Comparison of ENCODE assay signal across 9 cellular contexts in genomic region chr5:181259283-181259682, GRCh38. TPM values are rescaled to one million over a fixed set of nuclear protein-coding genes. Genes with fewer than 3 reads are reported as not detected.
A peak's percentile ranks its signal among the peaks of the same experiment; 100 is the strongest.
DNase-seq lines count a peak whose midpoint lies in the region; ATAC-seq, FAIRE-seq and TF ChIP-seq lines count a peak whose summit lies in the region.
"Had no signal": no experiment of that assay in that cellular context is flagged by ENCODE, and none has a peak within 500 bp of the region (broad histone marks: within the 10 kb centered on the region; RNA-seq: fewer than 3 reads in every experiment).

No MANE protein-coding gene starts in this region.

- FAIRE-seq in endothelial cell of umbilical vein (lab: Jason Lieb, UNC) = no peak

- no peaks in the 10 kb centered on the region for H3K9me3 ChIP-seq in CD8-positive, alpha-beta T cell (ENCODE audit: low read length)
- H3K9me3 ChIP-seq in NT2/D1 (ENCODE audit: insufficient read depth, low read length) (no peaks in the 10 kb centered on the region), endothelial cell of umbilical vein (replicated peaks; ENCODE audit: control insufficient read depth, insufficient read depth, low read length) (no peaks in the 10 kb centered on the region), ovary (no peaks in the 10 kb centered on the region)

- no peak for ATAC-seq in CD8-positive, alpha-beta T cell
- ATAC-seq in GM21786 (IDR thresholded peaks at IDR 0.05; ENCODE audit: unreplicated experiment) = no peak
- no peak for ATAC-seq in HG03432 (IDR thresholded peaks at IDR 0.05; ENCODE audit: unreplicated experiment)

- H3K36me3 ChIP-seq in CD8-positive, alpha-beta T cell (ENCODE audit: insufficient read depth, low read length) = peaks cover 4% of the 10 kb centered on the region
- H3K36me3 ChIP-seq in NT2/D1 (ENCODE audit: insufficient read depth, insufficient read length, low read length) = peaks cover 18% of the 10 kb centered on the region
- H3K36me3 ChIP-seq in endothelial cell of umbilical vein (ENCODE audit: control insufficient read depth in 2 of 2, extremely low read depth in 1 of 2, insufficient read depth in 2 of 2, low read length in 2 of 2) = peaks cover 4 to 5% of the 10 kb centered on the region in 2 experiments
- H3K36me3 ChIP-seq in ovary = no peaks in the 10 kb centered on the region

- TF ChIP-seq POLR2A in endothelial cell of umbilical vein (IDR thresholded peaks at IDR 0.05; ENCODE audit: low read depth, low read length) (peak; percentile 34), ovary (IDR thresholded peaks at IDR 0.05) (no peak)

- H3K4me1 ChIP-seq in CD8-positive, alpha-beta T cell (ENCODE audit: insufficient read depth, low read length) = peaks cover 56% of the 10 kb centered on the region
- H3K4me1 ChIP-seq in NT2/D1 (ENCODE audit: insufficient read depth, insufficient read length) (no peaks in the 10 kb centered on the region), endothelial cell of umbilical vein (ENCODE audit: control insufficient read depth, extremely low read depth, insufficient read depth, low read length) (peaks cover 23% of the 10 kb centered on the region), ovary (ENCODE audit: insufficient read depth) (peaks cover 16% of the 10 kb centered on the region)

- 24 to 31% (median 30%) methylated on average over 2 of the region's 2 CpGs for WGBS in ovary, 3 donors

- TF ChIP-seq EP300 in ovary (IDR thresholded peaks at IDR 0.05) = no peak

- no peaks in the 10 kb centered on the region for H3K9me1 ChIP-seq in endothelial cell of umbilical vein (replicated peaks; ENCODE audit: control insufficient read depth, extremely low read depth, insufficient read depth, low read length)

- H3K27ac Mint-ChIP-seq in CD8-positive, alpha-beta T cell = peak overlapping the region; percentile 99

- H3K9ac ChIP-seq in NT2/D1 (ENCODE audit: insufficient read length, low read depth) (peak overlapping the region; percentile 76), endothelial cell of umbilical vein (replicated peaks; ENCODE audit: extremely low read depth, insufficient read depth, low read length) (peak overlapping the region; percentile 98)

- H3K9me3 Mint-ChIP-seq in CD8-positive, alpha-beta T cell = no peaks in the 10 kb centered on the region

- H3K4me2 ChIP-seq in endothelial cell of umbilical vein (ENCODE audit: insufficient read depth, low read length) = peak overlapping the region; percentile 52

- intact Hi-C loops in CD8-positive, alpha-beta T cell (cut with DNase I, micrococcal nuclease) = no loop called here
- intact Hi-C loops in endothelial cell of umbilical vein (cut with micrococcal nuclease) (no loop called here), ovary (cut with DNase I) (no loop called here)

- H4K20me1 ChIP-seq in endothelial cell of umbilical vein (replicated peaks; ENCODE audit: control insufficient read depth, extremely low read depth, insufficient read depth, low read length) = peaks cover 2% of the 10 kb centered on the region

- no peak for TF ChIP-seq CTCF in CD8-positive, alpha-beta T cell (IDR thresholded peaks at IDR 0.05)
- no peak for TF ChIP-seq CTCF in endothelial cell of umbilical vein (IDR thresholded peaks at IDR 0.05; ENCODE audit: extremely low read depth in 1 of 2, insufficient read depth in 1 of 2, low read depth in 1 of 2, low read length in 2 of 2)
- no peak for TF ChIP-seq CTCF in ovary (IDR thresholded peaks at IDR 0.05)
- no peak for TF ChIP-seq CTCF in GM20000 (IDR thresholded peaks at IDR 0.05; ENCODE audit: extremely low read depth, missing control alignments)

- H3K4me3 ChIP-seq in CD8-positive, alpha-beta T cell (ENCODE audit: low read depth, low read length) = peak overlapping the region; percentile 92
- H3K4me3 ChIP-seq in NT2/D1 (ENCODE audit: insufficient read length, low read depth) (peak overlapping the region; percentile 66), endothelial cell of umbilical vein (replicated peaks in 1 of 3; ENCODE audit: insufficient read depth in 1 of 3, low read depth in 1 of 3, low read length in 3 of 3) (peak overlapping the region; percentile 23 to 83 (median 59)), ovary (peak overlapping the region; percentile 88)

- H3K4me3 Mint-ChIP-seq in CD8-positive, alpha-beta T cell = peak overlapping the region; percentile 99

- no peak for DNase-seq in CD8-positive, alpha-beta T cell
- DNase-seq in NT2/D1 (ENCODE audit: low read depth, low spot score) (no peak), endothelial cell of umbilical vein (ENCODE audit: low read depth, low spot score) (no peak), ovary (no peak), amniotic stem cell (lab: John Stamatoyannopoulos, UW) (no peak), GM20000 (ENCODE audit: low spot score) (no peak)
- DNase-seq: NCI-H1436 had no signal

- no peaks in the 10 kb centered on the region for H3K27me3 Mint-ChIP-seq in CD8-positive, alpha-beta T cell (ENCODE audit: low read depth)

- H2AFZ ChIP-seq in endothelial cell of umbilical vein (ENCODE audit: low read depth, low read length) = no peak overlapping the region

- POLR2A ChIA-PET in CD8-positive, alpha-beta T cell (lab: Charles Lee) = interaction anchor here (3.3 to 4.4 kb wide), 4 partner anchors 8 to 69 kb away, joined by 26 to 94 read pairs (median 80); partner anchors contain the start of genes RACK1 and TRIM41
- POLR2A ChIA-PET in endothelial cell of umbilical vein (lab: Charles Lee) = no interaction called here

- H3K27me3 ChIP-seq in CD8-positive, alpha-beta T cell (ENCODE audit: insufficient read depth, low read length) = no peaks in the 10 kb centered on the region
- H3K27me3 ChIP-seq in NT2/D1 (ENCODE audit: insufficient read depth, insufficient read length) (no peaks in the 10 kb centered on the region), endothelial cell of umbilical vein (ENCODE audit: control insufficient read depth in 2 of 2, insufficient read depth in 2 of 2, low read length in 2 of 2) (no peaks in the 10 kb centered on the region), ovary (no peaks in the 10 kb centered on the region)

- H3K79me2 ChIP-seq in endothelial cell of umbilical vein (ENCODE audit: control insufficient read depth, insufficient read depth, low read length) = peaks cover 69% of the 10 kb centered on the region

- dilution Hi-C loops in endothelial cell of umbilical vein (cut with MboI; ENCODE audit: extremely low pct_ligation_motif_present, low sequenced_read_pairs) = no loop called here

- CTCF ChIA-PET in CD8-positive, alpha-beta T cell (lab: Charles Lee) = no interaction called here
- CTCF ChIA-PET in endothelial cell of umbilical vein (lab: Charles Lee) = interaction anchor here (3.2 kb wide), 1 partner anchor 75 kb away, joined by 16 read pairs; no protein-coding TSS in a partner anchor

- H3K36me3 Mint-ChIP-seq in CD8-positive, alpha-beta T cell = peaks cover 43% of the 10 kb centered on the region

- no TSS peak for BruUV-seq in endothelial cell of umbilical vein (replicated peaks; lab: Mats Ljungman, UMichigan)

- H3K4me1 Mint-ChIP-seq in CD8-positive, alpha-beta T cell (ENCODE audit: low read depth) = peaks cover 62% of the 10 kb centered on the region

- H3K27ac ChIP-seq in CD8-positive, alpha-beta T cell (ENCODE audit: low read depth, low read length) = no peak overlapping the region
- no peak overlapping the region for H3K27ac ChIP-seq in endothelial cell of umbilical vein (ENCODE audit: insufficient read depth, low read depth, low read length)
- no peak overlapping the region for H3K27ac ChIP-seq in ovary

RNA-seq across cellular contexts. Expression of gene TRIM52, which starts 1.7 kb away (rescaled TPM):
- total RNA-seq in CD8-positive, alpha-beta T cell = 10 to 100 TPM; 23.7 to 28.8 TPM
- total RNA-seq in endothelial cell of umbilical vein = 9.6 and 10.1 TPM in 2 replicates
- 5.1 and 5.6 TPM in 2 replicates for polyA plus RNA-seq in endothelial cell of umbilical vein
- polyA plus RNA-seq in endothelial cell of umbilical vein (2011; cell fraction: cytosol; rRNA removed) = 8.2 TPM in 2 replicates
- polyA plus RNA-seq in endothelial cell of umbilical vein (2011; cell fraction: nucleus; rRNA removed) = 22.3 and 28.1 TPM in 2 replicates
- polyA plus RNA-seq in endothelial cell of umbilical vein (2012) = 8.0 and 9.2 TPM in 2 replicates
- polyA minus RNA-seq in endothelial cell of umbilical vein = 11.7 and 16.5 TPM in 2 replicates
- polyA minus RNA-seq in endothelial cell of umbilical vein (2011; cell fraction: cytosol; rRNA and poly(A)+ RNA removed) = 5.4 TPM
- 9.5 and 12.4 TPM in 2 replicates for polyA minus RNA-seq in endothelial cell of umbilical vein (2011; cell fraction: nucleus; rRNA and poly(A)+ RNA removed)
- total RNA-seq in ovary = 10 to 100 TPM; 13.0 to 18.8 (median 17.2) TPM
- polyA plus RNA-seq in ovary = 10 to 100 TPM; 13.5 to 15.3 TPM

RNA-seq across cellular contexts. Expression of gene RACK1, which starts 15.6 kb away (rescaled TPM):
- 1,000 to 10,000 TPM; 2,370 to 2,438 TPM for total RNA-seq in CD8-positive, alpha-beta T cell
- total RNA-seq in endothelial cell of umbilical vein = 1,910 and 2,029 TPM in 2 replicates
- polyA plus RNA-seq in endothelial cell of umbilical vein = 5,629 and 5,870 TPM in 2 replicates
- polyA plus RNA-seq in endothelial cell of umbilical vein (2011; cell fraction: cytosol; rRNA removed) = 4,930 and 4,995 TPM in 2 replicates
- 1,740 and 2,124 TPM in 2 replicates for polyA plus RNA-seq in endothelial cell of umbilical vein (2011; cell fraction: nucleus; rRNA removed)
- polyA plus RNA-seq in endothelial cell of umbilical vein (2012) = 2,716 and 3,479 TPM in 2 replicates
- polyA minus RNA-seq in endothelial cell of umbilical vein = 6,064 and 6,714 TPM in 2 replicates
- 3,380 TPM for polyA minus RNA-seq in endothelial cell of umbilical vein (2011; cell fraction: cytosol; rRNA and poly(A)+ RNA removed)
- polyA minus RNA-seq in endothelial cell of umbilical vein (2011; cell fraction: nucleus; rRNA and poly(A)+ RNA removed) = 806 and 884 TPM in 2 replicates
- total RNA-seq in ovary = 1,000 to 10,000 TPM; 2,570 to 4,531 (median 3,203) TPM
- polyA plus RNA-seq in ovary = 1,000 to 10,000 TPM; 2,702 to 4,895 TPM

RNA-seq across cellular contexts. Expression of gene TRIM41, which starts 36.2 kb away (rescaled TPM):
- total RNA-seq in CD8-positive, alpha-beta T cell = 10 to 100 TPM; 20.9 to 22.2 TPM
- total RNA-seq in endothelial cell of umbilical vein (17.3 and 19.9 TPM in 2 replicates), ovary (10 to 100 TPM in 6 of 7 donors, 1 to 10 TPM in 1; 8.2 to 22.7 (median 17.6) TPM)
- polyA plus RNA-seq in endothelial cell of umbilical vein (11.2 and 12.8 TPM in 2 replicates), ovary (10 to 100 TPM; 11.1 to 13.2 TPM)
- 8.7 and 10.4 TPM in 2 replicates for polyA plus RNA-seq in endothelial cell of umbilical vein (2011; cell fraction: cytosol; rRNA removed)
- 48.8 and 57.0 TPM in 2 replicates for polyA plus RNA-seq in endothelial cell of umbilical vein (2011; cell fraction: nucleus; rRNA removed)
- polyA plus RNA-seq in endothelial cell of umbilical vein (2012) = 13.2 and 13.7 TPM in 2 replicates
- polyA minus RNA-seq in endothelial cell of umbilical vein = 6.9 and 7.1 TPM in 2 replicates
- polyA minus RNA-seq in endothelial cell of umbilical vein (2011; cell fraction: cytosol; rRNA and poly(A)+ RNA removed) = 14.7 TPM
- polyA minus RNA-seq in endothelial cell of umbilical vein (2011; cell fraction: nucleus; rRNA and poly(A)+ RNA removed) = 9.8 and 11.1 TPM in 2 replicates

RNA-seq across cellular contexts. Expression of gene TRIM7, which starts 54.3 kb away (rescaled TPM):
- total RNA-seq in CD8-positive, alpha-beta T cell = under 1 TPM; 0.72 to 0.95 TPM
- 3.4 and 4.1 TPM in 2 replicates for total RNA-seq in endothelial cell of umbilical vein
- polyA plus RNA-seq in endothelial cell of umbilical vein = 2.2 and 2.7 TPM in 2 replicates
- 2.2 and 2.6 TPM in 2 replicates for polyA plus RNA-seq in endothelial cell of umbilical vein (2011; cell fraction: cytosol; rRNA removed)
- 1.7 TPM in 2 replicates for polyA plus RNA-seq in endothelial cell of umbilical vein (2011; cell fraction: nucleus; rRNA removed)
- polyA plus RNA-seq in endothelial cell of umbilical vein (2012) = 3.2 and 8.7 TPM in 2 replicates
- 0.47 and 0.73 TPM in 2 replicates for polyA minus RNA-seq in endothelial cell of umbilical vein
- polyA minus RNA-seq in endothelial cell of umbilical vein (2011; cell fraction: cytosol; rRNA and poly(A)+ RNA removed) = 14.8 TPM
- 0.58 and 0.77 TPM in 2 replicates for polyA minus RNA-seq in endothelial cell of umbilical vein (2011; cell fraction: nucleus; rRNA and poly(A)+ RNA removed)
- total RNA-seq in ovary = 1 to 10 TPM in 2 of 7 donors, under 1 TPM in 5; 0.34 to 2.9 (median 0.93) TPM
- under 1 TPM; 0.45 to 0.82 TPM for polyA plus RNA-seq in ovary
